In genomic region chrX:23667239-23668177, GRCh38 we compare ENCODE assay signal across 8 cellular contexts.
A peak's percentile ranks its signal among the peaks of the same experiment; 100 is the strongest.
DNase-seq lines count a peak whose midpoint lies in the region; ATAC-seq and TF ChIP-seq lines count a peak whose summit lies in the region.

Gene PRDX4 (plus strand): TSS chrX:23667493. CDS start chrX:23667571, 78 bp downstream.

- no peak for TF ChIP-seq CTCF in AG09319 (IDR thresholded peaks at IDR 0.05; ENCODE audit: low read depth, low read length)
- no peak for TF ChIP-seq CTCF in choroid plexus epithelial cell (conservative IDR thresholded peaks at IDR 0.05; ENCODE audit: low read depth, low read length)

- peak; percentile 62 for ATAC-seq in GM19025 (IDR thresholded peaks at IDR 0.05; ENCODE audit: low read depth, unreplicated experiment)
- peak; percentile 68 for ATAC-seq in HG03280 (IDR thresholded peaks at IDR 0.05; ENCODE audit: unreplicated experiment)

- H3K4me3 ChIP-seq in choroid plexus epithelial cell (ENCODE audit: low read depth, low read length): peak within 1 kb of the TSS; percentile 73

- DNase-seq in AG09319 (ENCODE audit: extremely low read depth, low read depth): peak; percentile 67
- peak; percentile 73 for DNase-seq in NCI-H446 treated with DMSO at 0.1 percent for 48 hours (lab: John Stamatoyannopoulos, UW)
- peak; percentile 55 for DNase-seq in activated CD4-positive, alpha-beta T cell treated with anti-CD3 and anti-CD28 coated beads for 1 hour
- DNase-seq in choroid plexus epithelial cell (ENCODE audit: low read depth): peak; percentile 90
- peak; percentile 86 for DNase-seq in kidney tubule cell (ENCODE audit: low spot score)
- DNase-seq in stimulated activated CD4-positive, alpha-beta T cell treated with anti-CD3 and anti-CD28 coated beads, Interleukin-1b, Interleukin-23, amount 100 ng/mL, for 1 hour (ENCODE audit: low read depth in 2 of 2): peak; percentile 30 to 55

Comparison
In these comparisons a context has a peak if more than half of its experiments do, and no peak if none do; other contexts are left out.
1. Peak in every context shown above with its lines: DNase-seq, ATAC-seq and H3K4me3 ChIP-seq.